1 cellular context compared by ENCODE assay signal in the genomic region with DNA sequence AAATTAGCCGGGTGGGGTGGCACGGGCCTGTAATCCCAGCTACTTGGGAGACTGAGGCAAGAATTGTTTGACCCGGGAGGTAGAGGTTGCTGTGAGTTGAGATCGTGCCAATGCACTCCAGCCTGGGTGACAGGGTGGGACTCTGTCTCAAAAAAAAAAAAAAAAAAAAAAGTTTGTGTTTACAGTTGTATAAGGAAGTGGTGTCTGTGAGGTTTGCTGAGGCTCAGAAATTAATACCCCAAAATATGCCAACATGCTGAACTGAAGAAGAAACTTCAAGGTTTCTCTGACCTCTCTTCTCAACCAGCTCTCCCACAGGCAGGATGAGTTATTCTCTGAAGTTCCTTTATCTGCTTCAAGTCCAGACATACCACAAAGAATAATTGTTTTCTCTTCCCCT.
TF ChIP-seq lines count a peak whose summit lies in the region.

No MANE protein-coding gene starts in this region.

TF ChIP-seq in K562, 482 proteins besides CTCF, POLR2A, EP300 and RAD21:
- TF ChIP-seq KHSRP (IDR thresholded peaks at IDR 0.05) (no peak), MEIS2 (IDR thresholded peaks at IDR 0.05; ENCODE audit: partially characterized antibody) (peak; percentile 2), ZNF384 (IDR thresholded peaks at IDR 0.05; ENCODE audit: low read depth, low read length) (0 out of 2 replicates have a peak, but pooled peaks have one; percentile 10), POLR2H (tag; IDR thresholded peaks at IDR 0.05; ENCODE audit: low read depth) (no peak)
- TF ChIP-seq, protein P1, sequence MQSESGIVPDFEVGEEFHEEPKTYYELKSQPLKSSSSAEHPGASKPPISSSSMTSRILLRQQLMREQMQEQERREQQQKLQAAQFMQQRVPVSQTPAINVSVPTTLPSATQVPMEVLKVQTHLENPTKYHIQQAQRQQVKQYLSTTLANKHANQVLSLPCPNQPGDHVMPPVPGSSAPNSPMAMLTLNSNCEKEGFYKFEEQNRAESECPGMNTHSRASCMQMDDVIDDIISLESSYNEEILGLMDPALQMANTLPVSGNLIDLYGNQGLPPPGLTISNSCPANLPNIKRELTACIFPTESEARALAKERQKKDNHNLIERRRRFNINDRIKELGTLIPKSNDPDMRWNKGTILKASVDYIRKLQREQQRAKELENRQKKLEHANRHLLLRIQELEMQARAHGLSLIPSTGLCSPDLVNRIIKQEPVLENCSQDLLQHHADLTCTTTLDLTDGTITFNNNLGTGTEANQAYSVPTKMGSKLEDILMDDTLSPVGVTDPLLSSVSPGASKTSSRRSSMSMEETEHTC (IDR thresholded peaks at IDR 0.05), result no peak
- TF ChIP-seq, protein P2, sequence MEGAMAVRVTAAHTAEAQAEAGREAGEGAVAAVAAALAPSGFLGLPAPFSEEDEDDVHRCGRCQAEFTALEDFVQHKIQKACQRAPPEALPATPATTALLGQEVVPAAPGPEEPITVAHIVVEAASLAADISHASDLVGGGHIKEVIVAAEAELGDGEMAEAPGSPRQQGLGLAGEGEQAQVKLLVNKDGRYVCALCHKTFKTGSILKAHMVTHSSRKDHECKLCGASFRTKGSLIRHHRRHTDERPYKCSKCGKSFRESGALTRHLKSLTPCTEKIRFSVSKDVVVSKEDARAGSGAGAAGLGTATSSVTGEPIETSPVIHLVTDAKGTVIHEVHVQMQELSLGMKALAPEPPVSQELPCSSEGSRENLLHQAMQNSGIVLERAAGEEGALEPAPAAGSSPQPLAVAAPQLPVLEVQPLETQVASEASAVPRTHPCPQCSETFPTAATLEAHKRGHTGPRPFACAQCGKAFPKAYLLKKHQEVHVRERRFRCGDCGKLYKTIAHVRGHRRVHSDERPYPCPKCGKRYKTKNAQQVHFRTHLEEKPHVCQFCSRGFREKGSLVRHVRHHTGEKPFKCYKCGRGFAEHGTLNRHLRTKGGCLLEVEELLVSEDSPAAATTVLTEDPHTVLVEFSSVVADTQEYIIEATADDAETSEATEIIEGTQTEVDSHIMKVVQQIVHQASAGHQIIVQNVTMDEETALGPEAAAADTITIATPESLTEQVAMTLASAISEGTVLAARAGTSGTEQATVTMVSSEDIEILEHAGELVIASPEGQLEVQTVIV (CRISPR knock-in tag; IDR thresholded peaks at IDR 0.05; ENCODE audit: borderline replicate concordance), result no peak
